ENCODE assay signal across 35 cellular contexts in the genomic region with DNA sequence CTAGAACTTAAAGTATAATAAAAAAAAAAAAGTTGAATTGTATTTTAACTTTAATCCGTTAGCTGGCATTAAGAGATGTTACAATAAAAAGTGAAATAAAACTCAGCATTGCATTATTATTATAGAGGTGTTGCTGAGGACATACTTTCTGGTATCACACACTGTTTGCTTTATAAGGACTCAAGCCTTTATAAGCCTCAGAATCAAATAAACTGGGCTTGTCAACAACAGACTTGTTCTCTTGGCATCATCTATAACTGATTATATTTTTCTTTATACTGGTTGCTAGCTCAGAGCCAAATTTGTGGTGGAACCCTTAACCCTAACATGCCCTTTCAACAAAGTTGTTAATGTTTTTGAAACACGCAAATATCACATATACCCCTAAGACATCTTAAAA.
"Had no signal": no experiment of that assay in that cellular context is flagged by ENCODE, and none has a peak within 500 bp of the region (broad histone marks: within the 10 kb centered on the region; RNA-seq: fewer than 3 reads in every experiment).

No MANE protein-coding gene starts in this region.

- H3K9me3 ChIP-seq: MG63 had no signal

- H3K27me3 ChIP-seq: MG63 had no signal

- H3K27ac ChIP-seq: KMS-11 had no signal

- H3K4me3 ChIP-seq: MG63 had no signal

- DNase-seq: Karpas-422, Kasumi-1, MG63, MM.1S, MV-4-11, NCI-H1048, NCI-H1092, NCI-H1092 treated with DMSO at 0.1 percent for 48 hours, NCI-H1105, NCI-H1105 treated with DMSO at 0.1 percent for 48 hours, NCI-H1417, NCI-H1417 treated with DMSO at 0.1 percent for 48 hours, NCI-H1436, NCI-H1436 treated with DMSO at 0.1 percent for 48 hours, NCI-H146, NCI-H1694, NCI-H1694 treated with DMSO at 0.1 percent for 48 hours, NCI-H187, NCI-H187 treated with DMSO at 0.1 percent for 48 hours, NCI-H1930, NCI-H2029, NCI-H2029 treated with DMSO at 0.1 percent for 48 hours, NCI-H2081, NCI-H2081 treated with DMSO at 0.1 percent for 48 hours, NCI-H2107, NCI-H2171, NCI-H2171 treated with DMSO at 0.1 percent for 48 hours, NCI-H2227 treated with DMSO at 0.1 percent for 48 hours, NCI-H226, NCI-H345, NCI-H446, NCI-H446 treated with DMSO at 0.1 percent for 48 hours, NCI-H510A, NCI-H510A treated with DMSO at 0.1 percent for 48 hours had no signal

- H3K9ac ChIP-seq: KMS-11 had no signal

- H3K36me3 ChIP-seq: MG63 had no signal

- H3K4me2 ChIP-seq: KMS-11 had no signal
